17 cellular contexts compared by ENCODE assay signal in genomic region chr7:30543815-30544525, GRCh38. TPM values are rescaled to one million over a fixed set of nuclear protein-coding genes. Genes with fewer than 3 reads are reported as not detected.
DNase-seq lines count a peak whose midpoint lies in the region; ATAC-seq, FAIRE-seq and TF ChIP-seq lines count a peak whose summit lies in the region.
"Had no signal": no experiment of that assay in that cellular context is flagged by ENCODE, and none has a peak within 500 bp of the region (broad histone marks: within the 10 kb centered on the region; RNA-seq: fewer than 3 reads in every experiment).

No MANE protein-coding gene starts in this region.

- H3K4me2 ChIP-seq in mesendoderm (ENCODE audit: low read length): no peak overlapping the region

- H3K27me3 ChIP-seq in mesendoderm (ENCODE audit: insufficient read depth, low read length, poor library complexity) (no peaks in the 10 kb centered on the region), gastroesophageal sphincter (no peaks in the 10 kb centered on the region)
- H3K27me3 ChIP-seq: BLaER1 treated with 17β-estradiol and CSF1 and Interleukin-3, amounts not matched to agents 10 nM and 100 nM; SJCRH30 had no signal

- no peaks in the 10 kb centered on the region for H3K79me2 ChIP-seq in mesendoderm (ENCODE audit: control insufficient read depth, insufficient read depth, low read length)

- H3K79me1 ChIP-seq in mesendoderm (ENCODE audit: low read length): no peaks in the 10 kb centered on the region

- H3K4me1 ChIP-seq in mesendoderm (ENCODE audit: control insufficient read depth, low read depth, low read length): no peaks in the 10 kb centered on the region
- H3K4me1 ChIP-seq in gastroesophageal sphincter: peaks cover 0 to 6% (median 0%) of the 10 kb centered on the region in 3 donors
- H3K4me1 ChIP-seq: SJCRH30 had no signal

- H2AK5ac ChIP-seq in mesendoderm (ENCODE audit: low read length): no peak overlapping the region

- DNase-seq in ELR (ENCODE audit: low read depth) (peak; percentile 38), NCI-H526 (lab: John Stamatoyannopoulos, UW) (peak; percentile 72 to 75), astrocyte of the hippocampus (ENCODE audit: low read depth, low spot score) (peak; percentile 79), mesendoderm (peak; percentile 73), GM12891 (ENCODE audit: insufficient read length, low spot score) (no peak), NCI-H446 treated with DMSO at 0.1 percent for 48 hours (lab: John Stamatoyannopoulos, UW) (no peak)
- DNase-seq: DMS 273 treated with DMSO at 0.1 percent for 48 hours; NCI-H1417 treated with DMSO at 0.1 percent for 48 hours; NCI-H2029 treated with DMSO at 0.1 percent for 48 hours; NCI-H524; NK-92 treated with Interleukin-12 subunit alpha and Interleukin-12 subunit beta, amount 100 ng/mL, for 24 hours; OCI-M1; SJCRH30 had no signal

- no peak overlapping the region for H3K4me3 ChIP-seq in mesendoderm (ENCODE audit: low read length)
- no peak overlapping the region for H3K4me3 ChIP-seq in gastroesophageal sphincter
- H3K4me3 ChIP-seq: BLaER1 treated with 17β-estradiol and CSF1 and Interleukin-3, amounts not matched to agents 10 nM and 100 nM; SJCRH30 had no signal

- H2BK15ac ChIP-seq in mesendoderm (replicated peaks; ENCODE audit: low read depth): no peak overlapping the region

- H3K36me3 ChIP-seq in mesendoderm (ENCODE audit: control insufficient read depth, insufficient read depth, low read length) (no peaks in the 10 kb centered on the region), gastroesophageal sphincter (peaks cover 0 to 36% of the 10 kb centered on the region in 2 donors)
- H3K36me3 ChIP-seq: SJCRH30 had no signal

- WGBS in mesendoderm (ENCODE audit: extremely low coverage, insufficient coverage, low lambda C conversion rate): no CpG with 5 or more reads among the region's 6 CpGs
- WGBS in gastroesophageal sphincter (ENCODE audit: low coverage in 1 of 2), 2 donors: 75 to 76% methylated on average over 5 to 6 of the region's 6 CpGs

- H2BK5ac ChIP-seq in mesendoderm (ENCODE audit: low read length): no peak overlapping the region

- H3K56ac ChIP-seq in mesendoderm (ENCODE audit: low read length): no peak overlapping the region

- H3K9me3 ChIP-seq in gastroesophageal sphincter: no peaks in the 10 kb centered on the region

- ATAC-seq in gastroesophageal sphincter: no peak

- FAIRE-seq in GM12891 (lab: Jason Lieb, UNC): no peak
- FAIRE-seq: GM18507 had no signal

- no peak overlapping the region for H2BK120ac ChIP-seq in mesendoderm (ENCODE audit: low read depth, low read length)

- H3K27ac ChIP-seq in mesendoderm (ENCODE audit: low read depth, low read length) (no peak overlapping the region), gastroesophageal sphincter (no peak overlapping the region)
- H3K27ac ChIP-seq: RWPE1, SJCRH30 had no signal

- no peak overlapping the region for H4K5ac ChIP-seq in mesendoderm (ENCODE audit: low read length)

- no peak overlapping the region for H4K8ac ChIP-seq in mesendoderm (ENCODE audit: low read depth, low read length)

- H3K18ac ChIP-seq in mesendoderm (ENCODE audit: low read length): no peak overlapping the region

- no peak for TF ChIP-seq CTCF in gastroesophageal sphincter (IDR thresholded peaks at IDR 0.05)

- no peak overlapping the region for H3K23ac ChIP-seq in mesendoderm (ENCODE audit: low read length)

- TF ChIP-seq POLR2A in GM12891 (IDR thresholded peaks at IDR 0.05; ENCODE audit: low read depth, low read length) (no peak), gastroesophageal sphincter (IDR thresholded peaks at IDR 0.05) (no peak)

- no peak for TF ChIP-seq EP300 in gastroesophageal sphincter (IDR thresholded peaks at IDR 0.05)

- H3K4ac ChIP-seq in mesendoderm (ENCODE audit: low read depth, low read length): no peak overlapping the region

- no peak overlapping the region for H3K9ac ChIP-seq in mesendoderm (ENCODE audit: low read length)
- H3K9ac ChIP-seq: BLaER1 treated with 17β-estradiol and CSF1 and Interleukin-3, amounts not matched to agents 10 nM and 100 nM had no signal

TF ChIP-seq in GM12891, 5 proteins besides CTCF, POLR2A, EP300 and RAD21:
- no peak for TF ChIP-seq POLR2AphosphoS5 (IDR thresholded peaks at IDR 0.05; ENCODE audit: low read depth, low read length)
- no peak for TF ChIP-seq PAX5 (IDR thresholded peaks at IDR 0.05; ENCODE audit: insufficient read depth, low read length, severe bottlenecking)

RNA-seq across cellular contexts. Expression of gene GGCT, which starts 39.3 kb away (rescaled TPM):
- 81.7 TPM for polyA plus RNA-seq in mesendoderm (2013, experiment 1 of 2)
- 83.4 TPM for polyA plus RNA-seq in mesendoderm (2013, experiment 2 of 2)
- polyA plus RNA-seq in GM12891 (2012; ENCODE audit: low read depth, missing spikeins): 58.6 TPM
- 10 to 100 TPM; 16.7 to 29.0 (median 23.7) TPM for total RNA-seq in gastroesophageal sphincter

RNA-seq across cellular contexts. Expression of gene GARS1, which starts 50.7 kb away (rescaled TPM):
- 333 TPM for polyA plus RNA-seq in mesendoderm (2013, experiment 1 of 2)
- 336 TPM for polyA plus RNA-seq in mesendoderm (2013, experiment 2 of 2)
- 98.7 TPM for polyA plus RNA-seq in GM12891 (2012; ENCODE audit: low read depth, missing spikeins)
- 10 to 100 TPM; 44.7 to 81.9 (median 49.7) TPM for total RNA-seq in gastroesophageal sphincter

Comparison
In these comparisons a context has a peak if more than half of its experiments do, and no peak if none do; other contexts are left out.
1. DNase-seq: peak in ELR (single experiment), NCI-H526 (2 of 2), astrocyte of the hippocampus (single experiment) and mesendoderm (single experiment); none in GM12891 (single experiment) and NCI-H446 treated with DMSO at 0.1 percent for 48 hours (single experiment).